Comparison of ENCODE assay signal across 8 cellular contexts in genomic region chr6:13383280-13384163, GRCh38. TPM values are rescaled to one million over a fixed set of nuclear protein-coding genes. Genes with fewer than 3 reads are reported as not detected.
A peak's percentile ranks its signal among the peaks of the same experiment; 100 is the strongest.
DNase-seq lines count a peak whose midpoint lies in the region; ATAC-seq, FAIRE-seq and TF ChIP-seq lines count a peak whose summit lies in the region.

No MANE protein-coding gene starts in this region.

- no peak overlapping the region for H3K27ac ChIP-seq in IMR-90 (ENCODE audit: insufficient read depth, low read length)

- H3K9me1 ChIP-seq in IMR-90 (ENCODE audit: insufficient read depth, low read length): no peaks in the 10 kb centered on the region

- BruUV-seq in IMR-90 (replicated peaks; lab: Mats Ljungman, UMichigan): no TSS peak

- H3K9me3 ChIP-seq in IMR-90 (ENCODE audit: control insufficient read depth, insufficient read depth, low read length): no peaks in the 10 kb centered on the region

- TF ChIP-seq RAD21 in IMR-90 (IDR thresholded peaks at IDR 0.05; ENCODE audit: low read length): peak; percentile 30

- TF ChIP-seq CTCF in IMR-90 (conservative IDR thresholded peaks at IDR 0.05; ENCODE audit: low read depth, low read length): peak; percentile 29

- no peak overlapping the region for H2BK120ac ChIP-seq in IMR-90 (ENCODE audit: low read depth, low read length)

- no peak overlapping the region for H2BK15ac ChIP-seq in IMR-90 (ENCODE audit: low read depth, low read length)

- intact Hi-C loops in IMR-90 (cut with micrococcal nuclease): loop anchor here (1.0 kb wide), 1 partner anchor 47 kb away; no protein-coding TSS in a partner anchor

- H3K79me1 ChIP-seq in IMR-90 (ENCODE audit: low read depth in 1 of 2, low read length in 2 of 2): no peaks in the 10 kb centered on the region

- H3K4me3 ChIP-seq in IMR-90 (ENCODE audit: insufficient read depth, low read depth, low read length): no peak overlapping the region

- TF ChIP-seq POLR2A in GM12891 (IDR thresholded peaks at IDR 0.05; ENCODE audit: low read depth, low read length) (no peak), IMR-90 (IDR thresholded peaks at IDR 0.05; ENCODE audit: low read depth, low read length) (no peak), H54 (IDR thresholded peaks at IDR 0.05; ENCODE audit: low read depth, low read length) (no peak)

- dilution Hi-C loops in IMR-90 (cut with HindIII; ENCODE audit: low sequenced_read_pairs, unreplicated experiment): no loop called here

- H3K27me3 ChIP-seq in IMR-90 (ENCODE audit: control insufficient read depth, insufficient read depth, low read length): no peaks in the 10 kb centered on the region

- ATAC-seq in GM21447 (IDR thresholded peaks at IDR 0.05; ENCODE audit: unreplicated experiment) (peak; percentile 90), IMR-90 (ENCODE audit: low read depth) (peak; percentile 79)

- no peak overlapping the region for H2BK20ac ChIP-seq in IMR-90 (ENCODE audit: low read depth, low read length)

- H3K14ac ChIP-seq in IMR-90 (replicated peaks; ENCODE audit: low read depth, low read length): no peak overlapping the region

- H4K91ac ChIP-seq in IMR-90 (ENCODE audit: insufficient read depth, low read depth, low read length): no peak overlapping the region

- peak; percentile 54 for FAIRE-seq in GM12891 (lab: Jason Lieb, UNC)
- FAIRE-seq in H54 (lab: Jason Lieb, UNC): no peak

- H3K18ac ChIP-seq in IMR-90 (ENCODE audit: low read depth, low read length): no peak overlapping the region

- H3K4me1 ChIP-seq in IMR-90 (ENCODE audit: control insufficient read depth, insufficient read depth, low read length): no peaks in the 10 kb centered on the region

- DNase-seq in GM12891 (ENCODE audit: insufficient read length, low spot score) (no peak), IMR-90 (peak; percentile 54), astrocyte of the hippocampus (ENCODE audit: low read depth, low spot score) (peak; percentile 56), mesenteric fat pad (ENCODE audit: low spot score) (peak; percentile 28), ACHN (no peak), H54 (ENCODE audit: insufficient read length, low spot score) (no peak), amniotic stem cell (lab: John Stamatoyannopoulos, UW) (no peak)

- in situ Hi-C loops in IMR-90 (cut with MboI; ENCODE audit: low sequenced_read_pairs): no loop called here
- in situ Hi-C loops in ACHN (cut with HindIII; ENCODE audit: low pct_ligation_motif_present, low pct_unique_long_range_greater_than_20kb, low sequenced_read_pairs): no loop called here

- H3K23ac ChIP-seq in IMR-90 (ENCODE audit: low read depth, low read length): no peak overlapping the region

- no peak overlapping the region for H2AK5ac ChIP-seq in IMR-90 (ENCODE audit: low read depth, low read length)

- H3K4me2 ChIP-seq in IMR-90 (ENCODE audit: low read depth, low read length): no peak overlapping the region

- no peak overlapping the region for H4K8ac ChIP-seq in IMR-90 (ENCODE audit: low read depth in 2 of 2, low read length in 2 of 2)

- no peak overlapping the region for H2AFZ ChIP-seq in IMR-90 (replicated peaks; ENCODE audit: low read length, poor library complexity)

- H4K20me1 ChIP-seq in IMR-90 (ENCODE audit: insufficient read depth, low read length): no peaks in the 10 kb centered on the region

- POLR2A ChIA-PET in IMR-90 (lab: Charles Lee; ENCODE audit: unreplicated experiment): interaction anchor here (0.6 kb wide), 1 partner anchor 20 kb away, joined by 6 read pairs; no protein-coding TSS in a partner anchor

- H3K4ac ChIP-seq in IMR-90 (ENCODE audit: low read depth, low read length): no peak overlapping the region

- WGBS in IMR-90 (ENCODE audit: extremely low coverage in 2 of 2, insufficient read length in 1 of 2), 2 experiments: no CpG with 5 or more reads among the region's 9 CpGs

- H3K36me3 ChIP-seq in IMR-90 (ENCODE audit: control insufficient read depth, insufficient read depth, low read length): no peaks in the 10 kb centered on the region

- no peak overlapping the region for H3K56ac ChIP-seq in IMR-90 (ENCODE audit: extremely low read depth, insufficient read depth, low read length)

- no peak overlapping the region for H4K5ac ChIP-seq in IMR-90 (ENCODE audit: low read depth, low read length)

- H3K9ac ChIP-seq in IMR-90 (ENCODE audit: low read depth, low read length): no peak overlapping the region

- no peak overlapping the region for H2BK5ac ChIP-seq in IMR-90 (ENCODE audit: low read depth, low read length, poor library complexity, severe bottlenecking)

- H2AK9ac ChIP-seq in IMR-90 (replicated peaks; ENCODE audit: low read depth, low read length, poor library complexity): no peak overlapping the region

- CTCF ChIA-PET in IMR-90 (lab: Yijun Ruan, JAX): interaction anchor here (0.9 kb wide), 1 partner anchor 13 kb away, joined by 6 read pairs; no protein-coding TSS in a partner anchor

TF ChIP-seq in GM12891, 5 proteins besides CTCF, POLR2A, EP300 and RAD21:
- no peak for TF ChIP-seq POLR2AphosphoS5 (IDR thresholded peaks at IDR 0.05; ENCODE audit: low read depth, low read length)
- TF ChIP-seq POU2F2 (IDR thresholded peaks at IDR 0.05; ENCODE audit: low read depth, low read length): no peak
- no peak for TF ChIP-seq TAF1 (IDR thresholded peaks at IDR 0.05; ENCODE audit: low read depth, low read length)
- TF ChIP-seq PAX5 (IDR thresholded peaks at IDR 0.05; ENCODE audit: insufficient read depth, low read length, severe bottlenecking): no peak
- no peak for TF ChIP-seq SPI1 (IDR thresholded peaks at IDR 0.05; ENCODE audit: low read depth, low read length)

TF ChIP-seq in IMR-90, 13 proteins besides CTCF, POLR2A, EP300 and RAD21:
- TF ChIP-seq CEBPB (IDR thresholded peaks at IDR 0.05; ENCODE audit: low read depth, low read length) (0 out of 2 replicates have a peak, but pooled peaks have one; percentile 36), FOS (IDR thresholded peaks at IDR 0.05; ENCODE audit: low read depth, low read length) (no peak)

RNA-seq across cellular contexts. Expression of gene TBC1D7, which starts 55.2 kb away (rescaled TPM):
- 21.3 TPM for polyA plus RNA-seq in GM12891 (2012; ENCODE audit: low read depth, missing spikeins)
- total RNA-seq in IMR-90 (2012; rRNA removed) (14.3 and 16.4 TPM in 2 replicates), mesenteric fat pad (11.0 TPM)
- 17.6 and 22.6 TPM in 2 replicates for polyA plus RNA-seq in IMR-90 (2012; rRNA removed)
- 9.8 and 23.1 TPM in 2 replicates for polyA plus RNA-seq in IMR-90 (2012; cell fraction: cytosol; rRNA removed)
- polyA plus RNA-seq in IMR-90 (2012; cell fraction: nucleus; rRNA removed; ENCODE audit: low replicate concordance): 3.2 and 15.3 TPM in 2 replicates

Comparison
In these comparisons a context has a peak if more than half of its experiments do, and no peak if none do; other contexts are left out.
1. DNase-seq: peak in IMR-90 (single experiment), astrocyte of the hippocampus (single experiment) and mesenteric fat pad (single experiment); none in GM12891 (single experiment), ACHN (single experiment), H54 (single experiment) and amniotic stem cell (single experiment).